In genomic region chr11:94585375-94585774, GRCh38 we compare ENCODE assay signal across 26 cellular contexts. TPM values are rescaled to one million over a fixed set of nuclear protein-coding genes. Genes with fewer than 3 reads are reported as not detected.
A peak's percentile ranks its signal among the peaks of the same experiment; 100 is the strongest.
DNase-seq lines count a peak whose midpoint lies in the region; ATAC-seq, FAIRE-seq and TF ChIP-seq lines count a peak whose summit lies in the region.
"Had no signal": no experiment of that assay in that cellular context is flagged by ENCODE, and none has a peak within 500 bp of the region (broad histone marks: within the 10 kb centered on the region; RNA-seq: fewer than 3 reads in every experiment).

No MANE protein-coding gene starts in this region.

- no peaks in the 10 kb centered on the region for H4K20me1 ChIP-seq in K562 (replicated peaks; ENCODE audit: control insufficient read depth, insufficient read depth, low read length)
- H4K20me1 ChIP-seq: BLaER1 treated with 17β-estradiol and CSF1 and Interleukin-3, amounts not matched to agents 10 nM and 100 nM had no signal

- in situ Hi-C loops in K562 (cut with MboI): no loop called here

- H3K9ac ChIP-seq in K562 (ENCODE audit: insufficient read depth in 1 of 2, low read depth in 2 of 2, low read length in 2 of 2): no peak overlapping the region

- ATAC-seq in K562 (no peak), body of pancreas (no peak)
- ATAC-seq: A549; CD8-positive, alpha-beta T cell; GM12878 had no signal

- H3K36me3 Mint-ChIP-seq in CD14-positive monocyte: peaks cover 31 to 46% of the 10 kb centered on the region in 2 donors
- peaks cover 13% of the 10 kb centered on the region for H3K36me3 Mint-ChIP-seq in type B pancreatic cell
- H3K36me3 Mint-ChIP-seq: CD8-positive, alpha-beta T cell had no signal

- H3K4me1 Mint-ChIP-seq in CD14-positive monocyte (peaks cover 45% of the 10 kb centered on the region), type B pancreatic cell (ENCODE audit: unreplicated experiment) (peaks cover 44% of the 10 kb centered on the region)
- H3K4me1 Mint-ChIP-seq: CD4-positive, CD25-positive, alpha-beta regulatory T cell had no signal

- CTCF ChIA-PET in K562 (lab: Yijun Ruan, JAX; ENCODE audit: low intra/inter-chr PET ratio): no interaction called here

- POLR2A ChIA-PET in K562 (lab: Yijun Ruan, JAX): no interaction called here

- intact Hi-C loops in CD14-positive monocyte (cut with micrococcal nuclease) (no loop called here), K562 (cut with micrococcal nuclease) (no loop called here), body of pancreas (cut with DNase I) (no loop called here)

- no peak for FAIRE-seq in K562 (lab: Jason Lieb, UNC)
- FAIRE-seq: A549, GM12878, GM12892, GM18507 had no signal

- no peaks in the 10 kb centered on the region for H3K9me3 Mint-ChIP-seq in CD14-positive monocyte
- H3K9me3 Mint-ChIP-seq in type B pancreatic cell: no peaks in the 10 kb centered on the region
- H3K9me3 Mint-ChIP-seq: CD4-positive, CD25-positive, alpha-beta regulatory T cell; CD8-positive, alpha-beta T cell had no signal

- TF ChIP-seq RAD21 in K562 (CRISPR knock-in tag; conservative IDR thresholded peaks at IDR 0.05 in 1 of 2, IDR thresholded peaks at IDR 0.05 in 1 of 2): no peak

- no TSS peak for BruUV-seq in K562 (replicated peaks; lab: Mats Ljungman, UMichigan)

- H3K4me3 Mint-ChIP-seq in CD14-positive monocyte (no peak overlapping the region), type B pancreatic cell (no peak overlapping the region)
- H3K4me3 Mint-ChIP-seq: B cell; CD4-positive, CD25-positive, alpha-beta regulatory T cell; CD8-positive, alpha-beta T cell had no signal

- H2AFZ ChIP-seq in K562 (ENCODE audit: low read depth, low read length): no peak overlapping the region

- H3K27me3 Mint-ChIP-seq in CD14-positive monocyte (ENCODE audit: low read depth in 3 of 3): no peaks in the 10 kb centered on the region
- H3K27me3 Mint-ChIP-seq in type B pancreatic cell: no peaks in the 10 kb centered on the region
- H3K27me3 Mint-ChIP-seq: B cell; CD4-positive, CD25-positive, alpha-beta regulatory T cell had no signal

- no peaks in the 10 kb centered on the region for H3K9me3 ChIP-seq in K562 (replicated peaks; ENCODE audit: control insufficient read depth, insufficient read depth, low read depth, low read length)
- no peaks in the 10 kb centered on the region for H3K9me3 ChIP-seq in neutrophil
- H3K9me3 ChIP-seq in body of pancreas: no peaks in the 10 kb centered on the region
- H3K9me3 ChIP-seq: A549; BLaER1 treated with 17β-estradiol and CSF1 and Interleukin-3, amounts not matched to agents 10 nM and 100 nM had no signal

- 29% methylated on average over 3 of the region's 3 CpGs for WGBS in K562 (ENCODE audit: insufficient coverage, low coverage, missing lambda C conversion rate)
- 88 to 94% methylated on average over 3 of the region's 3 CpGs for WGBS in body of pancreas, 2 donors

- TF ChIP-seq POLR2A in K562 (conservative IDR thresholded peaks at IDR 0.05) (no peak), body of pancreas (IDR thresholded peaks at IDR 0.05) (no peak)

- H3K27ac Mint-ChIP-seq in CD14-positive monocyte: peak overlapping the region in 4 of 7 donors; percentile 43 to 99 (median 98)
- peak overlapping the region; percentile 87 for H3K27ac Mint-ChIP-seq in type B pancreatic cell
- H3K27ac Mint-ChIP-seq: B cell; CD4-positive, CD25-positive, alpha-beta regulatory T cell; CD8-positive, alpha-beta T cell had no signal

- H3K36me3 ChIP-seq in K562 (ENCODE audit: control insufficient read depth, insufficient read depth, low read length): peaks cover 9% of the 10 kb centered on the region; the same call in 2 of the 3 replicates
- peaks cover 5% of the 10 kb centered on the region for H3K36me3 ChIP-seq in neutrophil
- H3K36me3 ChIP-seq in body of pancreas (replicated peaks in 1 of 2; ENCODE audit: insufficient read depth in 1 of 2, low read depth in 2 of 2): no peaks in the 10 kb centered on the region

- TF ChIP-seq CTCF in CD14-positive monocyte (IDR thresholded peaks at IDR 0.05) (no peak), K562 (IDR thresholded peaks at IDR 0.05 in 2 of 3, conservative IDR thresholded peaks at IDR 0.05 in 1 of 3; ENCODE audit: insufficient read depth in 2 of 3, low read depth in 1 of 3, low read length in 3 of 3) (no peak), neutrophil (IDR thresholded peaks at IDR 0.05) (no peak), type B pancreatic cell (conservative IDR thresholded peaks at IDR 0.05) (no peak), body of pancreas (IDR thresholded peaks at IDR 0.05) (no peak)

- no peaks in the 10 kb centered on the region for H3K9me1 ChIP-seq in K562 (ENCODE audit: control insufficient read depth, insufficient read depth, low read length)

- DNase-seq in CD14-positive monocyte (ENCODE audit: low spot score): no peak
- no peak for DNase-seq in K562 (ENCODE audit: extremely low read depth in 1 of 4, low spot score in 3 of 4)
- DNase-seq in type B pancreatic cell (ENCODE audit: extremely low spot score, unreplicated experiment): no peak
- no peak for DNase-seq in NCI-H345 (lab: John Stamatoyannopoulos, UW)
- no peak for DNase-seq in body of pancreas
- DNase-seq in HK-2 (ENCODE audit: unreplicated experiment): no peak
- DNase-seq: AML-193; CD4-positive, CD25-positive, alpha-beta regulatory T cell; CD8-positive, alpha-beta T cell; DMS 273 treated with DMSO at 0.1 percent for 48 hours; DMS153; DMS53; DMS79; DND-41; EL; GDM1 had no signal

- H3K27me3 ChIP-seq in K562 (ENCODE audit: control insufficient read depth in 2 of 2, insufficient read depth in 2 of 2, low read length in 2 of 2): no peaks in the 10 kb centered on the region; a peak in 1 of 5 replicates
- no peaks in the 10 kb centered on the region for H3K27me3 ChIP-seq in neutrophil
- H3K27me3 ChIP-seq in body of pancreas: no peaks in the 10 kb centered on the region
- H3K27me3 ChIP-seq: BLaER1 treated with 17β-estradiol and CSF1 and Interleukin-3, amounts not matched to agents 10 nM and 100 nM had no signal

- H3K4me2 ChIP-seq in K562 (ENCODE audit: insufficient read depth, low read length): no peak overlapping the region
- H3K4me2 ChIP-seq: A549 had no signal

- H3K27ac ChIP-seq in K562 (ENCODE audit: extremely low read depth, low read depth, low read length) (no peak overlapping the region), neutrophil (peak overlapping the region; percentile 90), body of pancreas (no peak overlapping the region)
- H3K27ac ChIP-seq: 22Rv1, A549, C4-2B had no signal

- no peaks in the 10 kb centered on the region for H3K79me2 ChIP-seq in K562 (ENCODE audit: control insufficient read depth, insufficient read depth, low read length)

- H3K4me1 ChIP-seq in K562 (replicated peaks in 1 of 2; ENCODE audit: control insufficient read depth in 2 of 2, insufficient read depth in 2 of 2, low read length in 2 of 2) (no peaks in the 10 kb centered on the region), neutrophil (ENCODE audit: control insufficient read depth in 1 of 2, insufficient read depth in 1 of 2, low read depth in 1 of 2, low read length in 1 of 2) (peaks cover 44 to 45% of the 10 kb centered on the region in 2 experiments), body of pancreas (peaks cover 9% of the 10 kb centered on the region)
- H3K4me1 ChIP-seq: A549 had no signal

- no peak for TF ChIP-seq EP300 in K562 (IDR thresholded peaks at IDR 0.05; ENCODE audit: low read length)

- H3K4me3 ChIP-seq in K562 (no peak overlapping the region), neutrophil (ENCODE audit: low read depth in 1 of 2, low read length in 1 of 2) (no peak overlapping the region), body of pancreas (no peak overlapping the region)
- H3K4me3 ChIP-seq: A549; BLaER1 treated with 17β-estradiol and CSF1 and Interleukin-3, amounts not matched to agents 10 nM and 100 nM; GM12878 had no signal

RNA-seq across cellular contexts. Expression of gene PIWIL4, which starts 18.2 kb away (rescaled TPM):
- polyA plus RNA-seq in CD14-positive monocyte (1 to 10 TPM in 1 of 2 donors, under 1 TPM in 1; 0.98 to 1.1 TPM), K562 (2011; rRNA removed) (1.5 and 6.3 TPM in 2 replicates), K562 (2014; fragmentation: Illumina TruSeq; extraction: Trizol) (15.5 and 17.0 TPM in 2 replicates), K562 (2014; fragmentation: Nextera tagmentation; extraction: Ambion mirVana) (10 to 100 TPM in 1 of 2 experiments, 1 to 10 TPM in 1; 8.4 to 10.8 TPM), K562 (2014; rRNA removed) (13.5 and 16.5 TPM in 2 replicates)
- total RNA-seq in K562 (2011; cell fraction: chromatin; rRNA removed; ENCODE audit: low replicate concordance): 7.7 and 17.4 TPM in 2 replicates
- 6.2 and 6.4 TPM in 2 replicates for total RNA-seq in K562 (2011; cell fraction: nucleolus; rRNA removed)
- total RNA-seq in K562 (2011; cell fraction: nucleoplasm; rRNA removed): 4.4 and 6.3 TPM in 2 replicates
- total RNA-seq in K562 (2014; rRNA removed) (9.5 and 10.9 TPM in 2 replicates), K562 (2014; rRNA removed; fragmentation: Illumina TruSeq; extraction: Trizol) (14.9 and 16.0 TPM in 2 replicates), K562 (2015; rRNA removed; fragmentation: Illumina TruSeq; extraction: Trizol) (12.9 and 13.6 TPM in 2 replicates), K562 (2021) (10.2 and 10.5 TPM in 2 replicates), type B pancreatic cell (ENCODE audit: low replicate concordance) (4.2 and 11.6 TPM in 2 replicates), body of pancreas (10 to 100 TPM in 1 of 2 donors, 1 to 10 TPM in 1; 6.5 to 13.2 TPM)
- polyA plus RNA-seq in K562 (2011; cell fraction: cytosol; rRNA removed): 0.84 and 4.6 TPM in 2 replicates
- polyA plus RNA-seq in K562 (2011; cell fraction: nucleus; rRNA removed): 2.2 and 9.7 TPM in 2 replicates
- polyA plus RNA-seq in K562 (2012): 9.6 and 10.5 TPM in 2 replicates
- 1.2 and 7.7 TPM in 2 replicates for polyA minus RNA-seq in K562 (2011; rRNA and poly(A)+ RNA removed)
- polyA minus RNA-seq in K562 (2011; cell fraction: cytosol; rRNA and poly(A)+ RNA removed): 0.91 and 2.3 TPM in 2 replicates
- polyA minus RNA-seq in K562 (2011; cell fraction: nucleus; rRNA and poly(A)+ RNA removed): 2.2 and 4.4 TPM in 2 replicates
- total RNA-seq: G401 had no signal

RNA-seq across cellular contexts. Expression of gene FUT4, which starts 41.7 kb away (rescaled TPM):
- polyA plus RNA-seq in CD14-positive monocyte (1 to 10 TPM; 5.4 to 6.5 TPM), K562 (2011; rRNA removed) (3.7 and 4.7 TPM in 2 replicates), K562 (2014; fragmentation: Illumina TruSeq; extraction: Trizol) (5.0 and 5.5 TPM in 2 replicates), K562 (2014; fragmentation: Nextera tagmentation; extraction: Ambion mirVana) (1 to 10 TPM; 1.1 to 1.4 TPM), K562 (2014; rRNA removed) (5.4 and 5.7 TPM in 2 replicates)
- total RNA-seq in K562 (2011; cell fraction: chromatin; rRNA removed; ENCODE audit: low replicate concordance): 5.6 and 7.5 TPM in 2 replicates
- total RNA-seq in K562 (2011; cell fraction: nucleolus; rRNA removed): 6.6 and 6.7 TPM in 2 replicates
- total RNA-seq in K562 (2011; cell fraction: nucleoplasm; rRNA removed): 7.6 and 10.2 TPM in 2 replicates
- total RNA-seq in K562 (2014; rRNA removed) (6.4 and 6.9 TPM in 2 replicates), K562 (2014; rRNA removed; fragmentation: Illumina TruSeq; extraction: Trizol) (4.9 and 5.2 TPM in 2 replicates), K562 (2015; rRNA removed; fragmentation: Illumina TruSeq; extraction: Trizol) (5.9 and 6.0 TPM in 2 replicates), K562 (2021) (8.7 and 8.9 TPM in 2 replicates), type B pancreatic cell (ENCODE audit: low replicate concordance) (10.4 and 40.1 TPM in 2 replicates), body of pancreas (10 to 100 TPM; 10.5 to 13.5 TPM)
- polyA plus RNA-seq in K562 (2011; cell fraction: cytosol; rRNA removed): 2.8 and 5.2 TPM in 2 replicates
- polyA plus RNA-seq in K562 (2011; cell fraction: nucleus; rRNA removed): 2.2 and 2.5 TPM in 2 replicates
- 5.5 and 6.0 TPM in 2 replicates for polyA plus RNA-seq in K562 (2012)
- 6.2 and 6.5 TPM in 2 replicates for polyA minus RNA-seq in K562 (2011; rRNA and poly(A)+ RNA removed)
- polyA minus RNA-seq in K562 (2011; cell fraction: cytosol; rRNA and poly(A)+ RNA removed): 2.3 and 3.0 TPM in 2 replicates
- 4.0 and 6.1 TPM in 2 replicates for polyA minus RNA-seq in K562 (2011; cell fraction: nucleus; rRNA and poly(A)+ RNA removed)
- total RNA-seq: G401 had no signal
